In genomic region chr15:51224428-51224827, GRCh38 we compare ENCODE assay signal across 21 cellular contexts.
DNase-seq lines count a peak whose midpoint lies in the region; ATAC-seq lines count a peak whose summit lies in the region.
"Had no signal": no experiment of that assay in that cellular context is flagged by ENCODE, and none has a peak within 500 bp of the region (broad histone marks: within the 10 kb centered on the region; RNA-seq: fewer than 3 reads in every experiment).

No MANE protein-coding gene starts in this region.

- DNase-seq in EH (ENCODE audit: low read depth) (peak; percentile 67), M059J (ENCODE audit: low read depth) (peak; percentile 44), fibroblast of gingiva (ENCODE audit: low read depth) (peak; percentile 35), skeletal muscle cell (ENCODE audit: low read depth) (peak; percentile 66), HuH-7.5 (ENCODE audit: low spot score) (no peak), activated T-cell treated with anti-CD3 and anti-CD28 coated beads for 4 hours (no peak), T-cell (no peak)
- DNase-seq: activated naive CD4-positive, alpha-beta T cell; activated T-cell treated with anti-CD3 and anti-CD28 coated beads, Interleukin-2, amount 50 U/mL, for 1 hour; endodermal cell; esophagus squamous epithelium; Karpas-422; NCI-H1092 treated with DMSO at 0.1 percent for 48 hours; NCI-H1930; NCI-H2227 treated with DMSO at 0.1 percent for 48 hours; SJCRH30; T-helper 1 cell; upper lobe of right lung had no signal

- peaks cover 9 to 18% of the 10 kb centered on the region in 2 donors for H3K27me3 Mint-ChIP-seq in T-cell

- H3K36me3 Mint-ChIP-seq in T-cell, result no peaks in the 10 kb centered on the region

- no peak overlapping the region for H3K27ac Mint-ChIP-seq in T-cell
- H3K27ac Mint-ChIP-seq: endodermal cell had no signal

- H3K4me1 Mint-ChIP-seq in T-cell, result no peaks in the 10 kb centered on the region

- CTCF ChIA-PET in T-cell (lab: Charles Lee), result no interaction called here

- ATAC-seq in T-cell (replicated peaks in 1 of 4) (no peak), HG03439 (IDR thresholded peaks at IDR 0.05; ENCODE audit: unreplicated experiment) (no peak)

- POLR2A ChIA-PET in T-cell (lab: Charles Lee), result interaction anchor here in 1 of 2 donors (0.6 kb wide), 1 partner anchor 1424 kb away, joined by 3 read pairs; no protein-coding TSS in a partner anchor

- H3K9me3 Mint-ChIP-seq in T-cell, result no peaks in the 10 kb centered on the region
- H3K9me3 Mint-ChIP-seq: endodermal cell had no signal

- no peak overlapping the region for H3K4me3 Mint-ChIP-seq in T-cell
- H3K4me3 Mint-ChIP-seq: endodermal cell had no signal

- H3K4me3 ChIP-seq in skeletal muscle cell (ENCODE audit: low read depth, low read length), result no peak overlapping the region
- H3K4me3 ChIP-seq: adrenal gland, esophagus squamous epithelium, lung, SJCRH30, upper lobe of right lung had no signal

Comparison
In these comparisons a context has a peak if more than half of its experiments do, and no peak if none do; other contexts are left out.
1. DNase-seq: peak in EH (single experiment), M059J (single experiment), fibroblast of gingiva (single experiment) and skeletal muscle cell (single experiment); none in HuH-7.5 (single experiment), activated T-cell treated with anti-CD3 and anti-CD28 coated beads for 4 hours (single experiment) and T-cell (0 of 34).